9 cellular contexts compared by ENCODE assay signal in genomic region chr20:63554361-63555278, GRCh38. TPM values are rescaled to one million over a fixed set of nuclear protein-coding genes. Genes with fewer than 3 reads are reported as not detected.
DNase-seq lines count a peak whose midpoint lies in the region; ATAC-seq and TF ChIP-seq lines count a peak whose summit lies in the region.
"Had no signal": no experiment of that assay in that cellular context is flagged by ENCODE, and none has a peak within 500 bp of the region (broad histone marks: within the 10 kb centered on the region; RNA-seq: fewer than 3 reads in every experiment).

No MANE protein-coding gene starts in this region.

- no peak overlapping the region for H2BK20ac ChIP-seq in H9 (ENCODE audit: low read depth, low read length, poor library complexity, severe bottlenecking)

- peak overlapping the region; percentile 66 for H3K4me3 ChIP-seq in BE2C (ENCODE audit: low read depth, low read length)
- H3K4me3 ChIP-seq in astrocyte of the cerebellum (ENCODE audit: low read depth, low read length) = peak overlapping the region; percentile 48
- no peak overlapping the region for H3K4me3 ChIP-seq in mucosa of descending colon

- H2AFZ ChIP-seq in H9 (ENCODE audit: low read length) = no peak overlapping the region

- no peaks in the 10 kb centered on the region for H4K20me1 ChIP-seq in H9 (ENCODE audit: control insufficient read depth, insufficient read depth, insufficient read length)

- no peaks in the 10 kb centered on the region for H3K9me3 Mint-ChIP-seq in H9

- H2BK120ac ChIP-seq in H9 (ENCODE audit: low read depth, low read length, poor library complexity, severe bottlenecking) = no peak overlapping the region

- no peak overlapping the region for H2BK15ac ChIP-seq in H9 (ENCODE audit: low read depth, low read length)

- H3K23me2 ChIP-seq in H9 (ENCODE audit: insufficient read length, low read depth, low read length, poor library complexity, severe bottlenecking) = peaks cover 9% of the 10 kb centered on the region

- H3K27ac Mint-ChIP-seq in H9 = no peak overlapping the region; a peak in 1 of 7 replicates

- H3K4ac ChIP-seq in H9 (ENCODE audit: low read depth, low read length) = no peak overlapping the region

- peak overlapping the region; percentile 69 to 84 for H3K4me3 Mint-ChIP-seq in H9

- H4K91ac ChIP-seq in H9 (ENCODE audit: insufficient read length, low read depth, low read length) = no peak overlapping the region

- no peak overlapping the region for H3K18ac ChIP-seq in H9 (ENCODE audit: insufficient read length, low read depth, low read length)

- no peak overlapping the region for H4K8ac ChIP-seq in H9 (replicated peaks; ENCODE audit: insufficient read length, low read depth, low read length)

- H3K4me1 ChIP-seq in BE2C (peaks cover 9% of the 10 kb centered on the region; the same call in 1 of the 2 replicates), H9 (ENCODE audit: insufficient read depth, low read length) (0 out of 2 replicates have a peak, but pooled peaks cover 2% of the 10 kb centered on the region), mucosa of descending colon (ENCODE audit: low read depth) (no peaks in the 10 kb centered on the region)

- no peak overlapping the region for H3K14ac ChIP-seq in H9 (ENCODE audit: insufficient read depth, low read length)

- in situ Hi-C loops in astrocyte of the cerebellum (cut with HindIII; ENCODE audit: low sequenced_read_pairs) = no loop called here

- H3K56ac ChIP-seq in H9 (ENCODE audit: insufficient read length, low read depth, low read length) = no peak overlapping the region

- no peak overlapping the region for H3T11ph ChIP-seq in H9 (ENCODE audit: low read length)

- ATAC-seq in mucosa of descending colon (peak; percentile 3), HG03159 (IDR thresholded peaks at IDR 0.05; ENCODE audit: unreplicated experiment) (no peak)

- no peak overlapping the region for H2BK12ac ChIP-seq in H9 (ENCODE audit: insufficient read length, low read depth, low read length)

- no peak overlapping the region for H3K23ac ChIP-seq in H9 (ENCODE audit: insufficient read length, low read depth, low read length)

- no peaks in the 10 kb centered on the region for H3K79me2 ChIP-seq in H9 (ENCODE audit: insufficient read depth, low read length)

- no peaks in the 10 kb centered on the region for H3K27me3 ChIP-seq in BE2C
- no peaks in the 10 kb centered on the region for H3K27me3 ChIP-seq in H9 (ENCODE audit: insufficient read depth, low read length)

- H3K79me1 ChIP-seq in H9 (ENCODE audit: insufficient read depth, low read depth, low read length, poor library complexity, severe bottlenecking) = no peaks in the 10 kb centered on the region

- peaks cover 0 to 7% (median 6%) of the 10 kb centered on the region in 3 experiments; a peak in 4 of 7 replicates for H3K36me3 Mint-ChIP-seq in H9 (ENCODE audit: insufficient read depth in 1 of 3, low read depth in 3 of 3)

- DNase-seq in BE2C (no peak), H9 (no peak), astrocyte of the cerebellum (ENCODE audit: low read depth) (no peak), mucosa of descending colon (no peak), iPS-NIHi11 (ENCODE audit: low spot score) (no peak), inferior parietal cortex (ENCODE audit: extremely low spot score) (no peak), mesenteric fat pad (ENCODE audit: low spot score) (no peak)

- H3K4me2 ChIP-seq in H9 (ENCODE audit: insufficient read depth, insufficient read length, low read length) = peak overlapping the region; percentile 46

- no peaks in the 10 kb centered on the region; the same call in 1 of the 2 replicates for H3K27me3 Mint-ChIP-seq in H9 (ENCODE audit: low read depth)

- no peak overlapping the region for H3K27ac ChIP-seq in H9 (ENCODE audit: insufficient read length, low read depth, low read length)
- H3K27ac ChIP-seq: HL-60 had no signal

- H2BK5ac ChIP-seq in H9 (ENCODE audit: insufficient read length, low read length) = no peak overlapping the region

- TF ChIP-seq CTCF in BE2C (IDR thresholded peaks at IDR 0.05; ENCODE audit: low read depth, low read length) = no peak
- TF ChIP-seq CTCF in H9 (conservative IDR thresholded peaks at IDR 0.05) = no peak
- no peak for TF ChIP-seq CTCF in astrocyte of the cerebellum (IDR thresholded peaks at IDR 0.05; ENCODE audit: low read depth, low read length, missing control alignments)
- TF ChIP-seq CTCF in mucosa of descending colon (IDR thresholded peaks at IDR 0.05) = no peak

- no peak overlapping the region for H4K5ac ChIP-seq in H9 (ENCODE audit: insufficient read length, low read depth, low read length)

- no peak overlapping the region for H3K9ac ChIP-seq in H9 (ENCODE audit: extremely low read depth, insufficient read length, low read length)

- H2AK5ac ChIP-seq in H9 (ENCODE audit: insufficient read length, low read length) = no peak overlapping the region

- H3K36me3 ChIP-seq in BE2C (no peaks in the 10 kb centered on the region), mucosa of descending colon (ENCODE audit: low read depth) (no peaks in the 10 kb centered on the region)

- no peaks in the 10 kb centered on the region for H3K9me3 ChIP-seq in BE2C
- no peaks in the 10 kb centered on the region for H3K9me3 ChIP-seq in H9 (ENCODE audit: control insufficient read depth, low read depth, low read length)
- H3K9me3 ChIP-seq in mucosa of descending colon = no peaks in the 10 kb centered on the region

- peaks cover 20 to 24% of the 10 kb centered on the region in 2 experiments for H3K4me1 Mint-ChIP-seq in H9

- intact Hi-C loops in mucosa of descending colon (cut with DNase I, micrococcal nuclease) = no loop called here

- WGBS in H9 (ENCODE audit: extremely low coverage, insufficient read length, low lambda C conversion rate) = no CpG with 5 or more reads among the region's 38 CpGs

RNA-seq across cellular contexts. Expression of gene FNDC11, which starts 0.7 kb away (rescaled TPM):
- not detected for polyA plus RNA-seq in BE2C (2012; ENCODE audit: insufficient read depth, insufficient read length, low read depth)
- total RNA-seq in H9 (2021) (2.5 and 2.7 TPM in 2 replicates), mucosa of descending colon (under 1 TPM in 2 of 3 donors, not detected in 1; 0.19 to 0.25 TPM), mesenteric fat pad (0.13 TPM)

RNA-seq across cellular contexts. Expression of gene SRMS, which starts 7.1 kb away (rescaled TPM):
- polyA plus RNA-seq in BE2C (2012; ENCODE audit: insufficient read depth, insufficient read length, low read depth) = not detected
- total RNA-seq in H9 (2021) (0.70 and 0.79 TPM in 2 replicates), mucosa of descending colon (under 1 TPM; 0.25 to 0.52 (median 0.27) TPM), mesenteric fat pad (not detected)

RNA-seq across cellular contexts. Expression of gene PTK6, which starts 17.4 kb away (rescaled TPM):
- 1.2 TPM for polyA plus RNA-seq in BE2C (2012; ENCODE audit: insufficient read depth, insufficient read length, low read depth)
- total RNA-seq in H9 (2021) (0.44 and 0.46 TPM in 2 replicates), mucosa of descending colon (10 to 100 TPM; 39.5 to 91.7 (median 87.1) TPM), mesenteric fat pad (0.10 TPM)

RNA-seq across cellular contexts. Expression of gene HELZ2, which starts 19.4 kb away (rescaled TPM):
- 7.6 TPM for polyA plus RNA-seq in BE2C (2012; ENCODE audit: insufficient read depth, insufficient read length, low read depth)
- total RNA-seq in H9 (2021) = 27.9 and 29.3 TPM in 2 replicates
- 10 to 100 TPM; 35.4 to 49.3 (median 36.2) TPM for total RNA-seq in mucosa of descending colon
- 50.8 TPM for total RNA-seq in mesenteric fat pad

RNA-seq across cellular contexts. Expression of gene PPDPF, which starts 34.1 kb away (rescaled TPM):
- 447 TPM for polyA plus RNA-seq in BE2C (2012; ENCODE audit: insufficient read depth, insufficient read length, low read depth)
- total RNA-seq in H9 (2021) = 149 and 153 TPM in 2 replicates
- total RNA-seq in mucosa of descending colon = 100 to 1,000 TPM; 263 to 672 (median 537) TPM
- total RNA-seq in mesenteric fat pad = 173 TPM

Comparison
In these comparisons a context has a peak if more than half of its experiments do, and no peak if none do; other contexts are left out.
1. RNA of gene PTK6, which starts 17.4 kb away (total RNA-seq): 39.5 to 91.7 TPM in mucosa of descending colon; 0.44 to 0.46 TPM in H9 and 0.10 TPM in mesenteric fat pad (single experiment); every median in the first group is over 10 times any median in the second.